36 cellular contexts compared by ENCODE assay signal in the genomic region with DNA sequence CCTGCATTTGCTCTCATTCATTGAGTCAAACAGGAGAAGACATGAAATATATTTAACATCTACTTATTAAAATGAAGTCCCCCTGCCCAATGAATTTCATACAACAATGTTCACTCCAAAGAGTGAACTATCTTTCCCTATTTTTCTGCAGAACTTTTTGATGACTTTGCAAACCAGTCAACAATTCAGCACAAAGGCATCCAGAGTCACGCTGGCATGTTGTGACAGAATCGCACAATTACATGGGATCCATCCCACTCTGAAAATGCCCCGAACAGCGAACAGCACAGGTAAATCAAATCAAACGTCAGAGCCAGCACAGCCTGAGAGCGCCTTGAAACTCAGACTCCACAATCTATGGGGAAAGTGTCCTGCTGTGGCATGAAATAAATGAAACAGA. TPM values are rescaled to one million over a fixed set of nuclear protein-coding genes. Genes with fewer than 3 reads are reported as not detected.
"Had no signal": no experiment of that assay in that cellular context is flagged by ENCODE, and none has a peak within 500 bp of the region (broad histone marks: within the 10 kb centered on the region; RNA-seq: fewer than 3 reads in every experiment).

A gene with protein sequence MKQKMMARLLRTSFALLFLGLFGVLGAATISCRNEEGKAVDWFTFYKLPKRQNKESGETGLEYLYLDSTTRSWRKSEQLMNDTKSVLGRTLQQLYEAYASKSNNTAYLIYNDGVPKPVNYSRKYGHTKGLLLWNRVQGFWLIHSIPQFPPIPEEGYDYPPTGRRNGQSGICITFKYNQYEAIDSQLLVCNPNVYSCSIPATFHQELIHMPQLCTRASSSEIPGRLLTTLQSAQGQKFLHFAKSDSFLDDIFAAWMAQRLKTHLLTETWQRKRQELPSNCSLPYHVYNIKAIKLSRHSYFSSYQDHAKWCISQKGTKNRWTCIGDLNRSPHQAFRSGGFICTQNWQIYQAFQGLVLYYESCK (plus strand): TSS at position 310 of the 400 bp plus-strand sequence. CDS start 81 bp downstream, at position 391.

- H3K9me3 ChIP-seq: adrenal gland, thyroid gland, upper lobe of left lung had no signal

- H3K36me3 ChIP-seq: adrenal gland, brain microvascular endothelial cell, thyroid gland, upper lobe of left lung had no signal

- H3K27ac ChIP-seq: adrenal gland, brain microvascular endothelial cell, skin epidermis, thyroid gland, upper lobe of left lung had no signal

- H3K4me1 ChIP-seq: adrenal gland, thyroid gland, upper lobe of left lung had no signal

- H3K27ac Mint-ChIP-seq: activated CD4-positive, alpha-beta T cell treated with anti-CD3 and anti-CD28 coated beads for 36 hours; activated naive CD4-positive, alpha-beta T cell treated with anti-CD3 and anti-CD28 coated beads for 36 hours; activated naive CD8-positive, alpha-beta T cell treated with anti-CD3 and anti-CD28 coated beads for 36 hours; activated T-helper 1 cell treated with anti-CD3 and anti-CD28 coated beads, Interleukin-12 subunit alpha, Interleukin-12 subunit beta, Interleukin-2, Interleukin-4 antibody, amounts not matched to agents 30 ng/mL and 10 ng/mL and 1 ng/mL, durations not matched to agents 14 hours and 24 hours and 36 hours; memory B cell; naive thymus-derived CD4-positive, alpha-beta T cell; stimulated activated memory B cell treated with anti-CD40 and anti-IgM and Interleukin-4, amounts not matched to agents 10 μg/mL and 1 μg/mL and 100 μg/mL, for 72 hours; stimulated activated naive CD8-positive, alpha-beta T cell treated with anti-CD3 and anti-CD28 coated beads, Interleukin-15, amount 100 ng/mL, for 72 hours had no signal

- H3K36me3 Mint-ChIP-seq: activated naive CD8-positive, alpha-beta T cell treated with anti-CD3 and anti-CD28 coated beads for 36 hours; memory B cell; naive thymus-derived CD4-positive, alpha-beta T cell; stimulated activated memory B cell treated with anti-CD40 and anti-IgM and Interleukin-4, amounts not matched to agents 10 μg/mL and 1 μg/mL and 100 μg/mL, for 72 hours had no signal

- H3K4me1 Mint-ChIP-seq: activated CD4-positive, alpha-beta T cell treated with anti-CD3 and anti-CD28 coated beads for 36 hours; activated naive CD8-positive, alpha-beta T cell treated with anti-CD3 and anti-CD28 coated beads for 36 hours; memory B cell; naive thymus-derived CD4-positive, alpha-beta T cell; stimulated activated memory B cell treated with anti-CD40 and anti-IgM and Interleukin-4, amounts not matched to agents 10 μg/mL and 1 μg/mL and 100 μg/mL, for 72 hours; stimulated activated naive CD8-positive, alpha-beta T cell treated with anti-CD3 and anti-CD28 coated beads, Interleukin-15, amount 100 ng/mL, for 72 hours had no signal

- ATAC-seq: activated CD4-positive, alpha-beta T cell treated with anti-CD3 and anti-CD28 coated beads for 36 hours; naive thymus-derived CD4-positive, alpha-beta T cell; sciatic nerve; stimulated activated memory B cell treated with anti-CD40 and anti-IgM and Interleukin-4, amounts not matched to agents 10 μg/mL and 1 μg/mL and 100 μg/mL, for 72 hours; stimulated activated naive CD8-positive, alpha-beta T cell treated with anti-CD3 and anti-CD28 coated beads, Interleukin-15, amount 100 ng/mL, for 72 hours had no signal

- H3K27me3 Mint-ChIP-seq: activated CD4-positive, alpha-beta T cell treated with anti-CD3 and anti-CD28 coated beads for 36 hours; activated naive CD8-positive, alpha-beta T cell treated with anti-CD3 and anti-CD28 coated beads for 36 hours; memory B cell; stimulated activated memory B cell treated with anti-CD40 and anti-IgM and Interleukin-4, amounts not matched to agents 10 μg/mL and 1 μg/mL and 100 μg/mL, for 72 hours; stimulated activated naive CD8-positive, alpha-beta T cell treated with anti-CD3 and anti-CD28 coated beads, Interleukin-15, amount 100 ng/mL, for 72 hours had no signal

- H3K4me3 ChIP-seq: adrenal gland, skin epidermis, thyroid gland, upper lobe of left lung had no signal

- H3K9me3 Mint-ChIP-seq: activated naive CD4-positive, alpha-beta T cell treated with anti-CD3 and anti-CD28 coated beads for 36 hours; activated naive CD8-positive, alpha-beta T cell treated with anti-CD3 and anti-CD28 coated beads for 36 hours; activated T-helper 1 cell treated with anti-CD3 and anti-CD28 coated beads, Interleukin-12 subunit alpha, Interleukin-12 subunit beta, Interleukin-2, Interleukin-4 antibody, amounts not matched to agents 30 ng/mL and 10 ng/mL and 1 ng/mL, durations not matched to agents 14 hours and 24 hours and 36 hours; memory B cell; naive thymus-derived CD4-positive, alpha-beta T cell; stimulated activated memory B cell treated with anti-CD40 and anti-IgM and Interleukin-4, amounts not matched to agents 10 μg/mL and 1 μg/mL and 100 μg/mL, for 72 hours; stimulated activated naive CD8-positive, alpha-beta T cell treated with anti-CD3 and anti-CD28 coated beads, Interleukin-15, amount 100 ng/mL, for 72 hours had no signal

- DNase-seq: activated CD4-positive, alpha-beta T cell treated with anti-CD3 and anti-CD28 coated beads for 36 hours; activated CD4-positive, alpha-beta T cell treated with anti-CD3 and anti-CD28 coated beads, Interleukin-2, amount 50 U/mL, for 48 hours; activated CD4-positive, CD25-positive, alpha-beta regulatory T cell; activated CD8-positive, alpha-beta memory T cell treated with anti-CD3 and anti-CD28 coated beads, Interleukin-2, amount 50 U/mL, for 4 hours; activated effector memory CD4-positive, alpha-beta T cell treated with anti-CD3 and anti-CD28 coated beads, Interleukin-2, amount 50 U/mL, for 16 hours; activated naive CD4-positive, alpha-beta T cell treated with anti-CD3 and anti-CD28 coated beads for 36 hours; activated naive CD8-positive, alpha-beta T cell treated with anti-CD3 and anti-CD28 coated beads for 36 hours; activated T-cell treated with anti-CD3 and anti-CD28 coated beads, Interleukin-2, amount 50 U/mL, for 1 hour; adrenal gland; aorta; brain microvascular endothelial cell; head of caudate nucleus; hypothalamus; midbrain; naive thymus-derived CD4-positive, alpha-beta T cell; stimulated activated CD4-positive, alpha-beta T cell treated with anti-CD3 and anti-CD28 coated beads, Interleukin-4, amount 100 ng/mL, for 4 hours; stimulated activated CD8-positive, alpha-beta memory T cell treated with anti-CD3 and anti-CD28 coated beads, Interleukin-4, amount 100 ng/mL, for 48 hours; stimulated activated naive CD8-positive, alpha-beta T cell treated with anti-CD3 and anti-CD28 coated beads, Interleukin-15, amount 100 ng/mL, for 72 hours; thyroid gland; upper lobe of left lung had no signal

- H3K27me3 ChIP-seq: adrenal gland, brain microvascular endothelial cell, thyroid gland, upper lobe of left lung had no signal

- H3K4me3 Mint-ChIP-seq: activated CD4-positive, alpha-beta T cell treated with anti-CD3 and anti-CD28 coated beads for 36 hours; activated naive CD4-positive, alpha-beta T cell treated with anti-CD3 and anti-CD28 coated beads for 36 hours; activated naive CD8-positive, alpha-beta T cell treated with anti-CD3 and anti-CD28 coated beads for 36 hours; activated T-helper 1 cell treated with anti-CD3 and anti-CD28 coated beads, Interleukin-12 subunit alpha, Interleukin-12 subunit beta, Interleukin-2, Interleukin-4 antibody, amounts not matched to agents 30 ng/mL and 10 ng/mL and 1 ng/mL, durations not matched to agents 14 hours and 24 hours and 36 hours; memory B cell; naive thymus-derived CD4-positive, alpha-beta T cell; stimulated activated memory B cell treated with anti-CD40 and anti-IgM and Interleukin-4, amounts not matched to agents 10 μg/mL and 1 μg/mL and 100 μg/mL, for 72 hours; stimulated activated naive CD8-positive, alpha-beta T cell treated with anti-CD3 and anti-CD28 coated beads, Interleukin-15, amount 100 ng/mL, for 72 hours had no signal

RNA-seq across cellular contexts. Expression of the gene that starts here (rescaled TPM):
- total RNA-seq: activated CD4-positive, alpha-beta T cell treated with anti-CD3 and anti-CD28 coated beads for 36 hours; activated CD8-positive, alpha-beta memory T cell treated with anti-CD3 and anti-CD28 coated beads for 36 hours; activated naive CD4-positive, alpha-beta T cell treated with anti-CD3 and anti-CD28 coated beads for 36 hours; activated naive CD8-positive, alpha-beta T cell treated with anti-CD3 and anti-CD28 coated beads for 36 hours; activated T-helper 1 cell treated with anti-CD3 and anti-CD28 coated beads, Interleukin-12 subunit alpha, Interleukin-12 subunit beta, Interleukin-2, Interleukin-4 antibody, amounts not matched to agents 30 ng/mL and 10 ng/mL and 1 ng/mL, durations not matched to agents 14 hours and 24 hours and 36 hours; aorta; cardiac septum; cerebellum; endothelial cell of umbilical vein; fibroblast of lung; fibroblast of villous mesenchyme; kidney epithelial cell; naive thymus-derived CD4-positive, alpha-beta T cell; osteocyte; posterior vena cava; renal cortical epithelial cell; sciatic nerve; T-helper 1 cell treated with Interleukin-12 subunit alpha and Interleukin-12 subunit beta and Interleukin-4 antibody, amounts not matched to agents 30 ng/mL and 1 ng/mL, for 36 hours had no signal
